In the genomic region with DNA sequence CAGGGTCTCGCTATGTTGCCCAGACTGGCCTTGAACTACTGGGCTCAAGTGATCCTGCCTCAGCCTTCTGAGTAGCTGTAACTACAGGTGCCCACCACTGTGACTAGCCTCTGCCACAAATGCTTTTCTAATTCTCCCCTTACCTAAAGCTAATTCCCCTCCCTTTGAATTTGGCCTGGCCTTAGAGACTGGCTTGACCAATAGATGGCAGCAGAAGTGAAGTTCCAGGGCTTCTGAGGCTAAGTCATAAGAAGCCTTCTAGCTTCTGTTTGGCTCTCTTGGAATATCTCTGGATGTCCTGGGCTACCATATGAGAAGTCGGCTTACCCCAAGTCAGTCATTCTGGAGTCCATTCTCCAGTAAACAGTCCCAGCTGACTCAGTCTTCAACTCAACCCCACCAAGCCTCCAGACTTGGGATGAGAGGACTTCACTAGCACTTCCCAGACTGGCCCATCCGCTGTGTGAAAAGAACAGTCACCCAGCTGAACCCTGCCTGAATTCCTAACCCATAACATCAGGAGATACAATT, we compare ENCODE assay signal across 9 cellular contexts.
DNase-seq lines count a peak whose midpoint lies in the region; ATAC-seq, FAIRE-seq and TF ChIP-seq lines count a peak whose summit lies in the region.
"Had no signal": no experiment of that assay in that cellular context is flagged by ENCODE, and none has a peak within 500 bp of the region (broad histone marks: within the 10 kb centered on the region; RNA-seq: fewer than 3 reads in every experiment).

No MANE protein-coding gene starts in this region.

- intact Hi-C loops in CD14-positive monocyte (cut with micrococcal nuclease) (no loop called here), left ventricle myocardium superior (cut with micrococcal nuclease) (loop anchor here (5.0 kb wide), 1 partner anchor 231 kb away; no protein-coding TSS in a partner anchor)

- H3K27ac Mint-ChIP-seq in CD14-positive monocyte, result peak overlapping the region in 1 of 7 donors; percentile 11
- H3K27ac Mint-ChIP-seq: immature natural killer cell had no signal

- peak; percentile 56 for TF ChIP-seq CTCF in CD14-positive monocyte (IDR thresholded peaks at IDR 0.05)

- DNase-seq in CD14-positive monocyte (ENCODE audit: low spot score) (no peak), NCI-H1092 treated with DMSO at 0.1 percent for 48 hours (lab: John Stamatoyannopoulos, UW) (peak; percentile 72), left ventricle myocardium superior (no peak), superior temporal gyrus (ENCODE audit: extremely low spot score) (peak; percentile 33)
- DNase-seq in activated CD4-positive, CD25-positive, alpha-beta regulatory T cell (lab: John Stamatoyannopoulos, UW), result no peak
- DNase-seq in effector CD8-positive, alpha-beta T cell (lab: John Stamatoyannopoulos, UW), result no peak

- H3K4me1 Mint-ChIP-seq in CD14-positive monocyte, result peaks cover 5% of the 10 kb centered on the region

- ATAC-seq in GM18870 (IDR thresholded peaks at IDR 0.05; ENCODE audit: unreplicated experiment) (peak; percentile 75), left ventricle myocardium superior (peak; percentile 72)

- H3K27me3 Mint-ChIP-seq in CD14-positive monocyte (ENCODE audit: low read depth in 3 of 3), result peaks cover 0 to 5% (median 1%) of the 10 kb centered on the region in 3 donors

- H3K9me3 Mint-ChIP-seq in CD14-positive monocyte, result no peaks in the 10 kb centered on the region
- H3K9me3 Mint-ChIP-seq: immature natural killer cell had no signal

- peak; percentile 68 for FAIRE-seq in TTC549 (lab: Jason Lieb, UNC)

- H3K4me3 Mint-ChIP-seq in CD14-positive monocyte, result no peak overlapping the region
- H3K4me3 Mint-ChIP-seq: immature natural killer cell had no signal

- no peaks in the 10 kb centered on the region for H3K36me3 Mint-ChIP-seq in CD14-positive monocyte

Comparison
In these comparisons a context has a peak if more than half of its experiments do, and no peak if none do; other contexts are left out.
1. DNase-seq: peak in NCI-H1092 treated with DMSO at 0.1 percent for 48 hours (single experiment) and superior temporal gyrus (single experiment); none in CD14-positive monocyte (single experiment), left ventricle myocardium superior (single experiment), activated CD4-positive, CD25-positive, alpha-beta regulatory T cell (0 of 4) and effector CD8-positive, alpha-beta T cell (single experiment).